In the genomic region with DNA sequence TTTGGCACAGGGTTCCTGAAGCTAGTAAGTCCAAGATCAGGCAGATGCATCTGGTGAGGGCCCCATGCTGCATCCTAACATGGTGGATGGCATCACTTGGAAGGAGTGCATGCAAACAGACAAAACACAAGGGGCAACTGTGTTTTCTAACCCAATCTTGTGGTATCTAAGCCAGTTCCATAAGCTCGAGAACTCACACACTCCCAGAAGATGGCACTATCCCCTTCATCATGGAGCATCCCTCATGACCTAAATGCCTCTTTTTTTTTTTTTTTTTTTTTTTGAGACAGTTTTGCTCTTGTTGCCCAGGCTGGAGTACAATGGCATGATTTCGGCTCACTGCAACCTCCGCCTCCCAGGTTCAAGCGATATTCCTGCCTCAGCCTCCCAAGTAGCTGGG, we compare ENCODE assay signal across 8 cellular contexts.
DNase-seq lines count a peak whose midpoint lies in the region; ATAC-seq and TF ChIP-seq lines count a peak whose summit lies in the region.
"Not testable (repeated sequence)": the region's sequence is repeated elsewhere in the genome, so short reads cannot be mapped to it uniquely, and the experiment has no call there.

No MANE protein-coding gene starts in this region.

- H3K4me2 ChIP-seq in GM23338: not testable (repeated sequence)

- TF ChIP-seq CTCF in GM23338 (conservative IDR thresholded peaks at IDR 0.05; ENCODE audit: low read depth in 2 of 2) (peak; percentile 48 to 78), adrenal gland (IDR thresholded peaks at IDR 0.05) (peak in 4 of 6 experiments; percentile 22 to 38 (median 27)), epithelial cell of proximal tubule (conservative IDR thresholded peaks at IDR 0.05; ENCODE audit: low read depth, low read length) (peak; percentile 52)

- H4K20me1 ChIP-seq in GM23338 (replicated peaks; ENCODE audit: insufficient read depth): not testable (repeated sequence)

- not testable (repeated sequence) for H3K36me3 Mint-ChIP-seq in GM23338 (ENCODE audit: low read depth)

- intact Hi-C loops in adrenal gland (cut with DNase I): not testable (repeated sequence)

- peak; percentile 88 for ATAC-seq in GM23338

- peak; percentile 8 for DNase-seq in AG08395 (ENCODE audit: low spot score)
- DNase-seq in GM23338 (ENCODE audit: low spot score): peak; percentile 66
- peak; percentile 29 for DNase-seq in NCI-H1092 treated with DMSO at 0.1 percent for 48 hours (lab: John Stamatoyannopoulos, UW)
- DNase-seq in RPMI7951 (ENCODE audit: low read depth): peak; percentile 8
- DNase-seq in adrenal gland: peak in 4 of 7 donors; percentile 26 to 34 (median 30)
- DNase-seq in epithelial cell of proximal tubule (ENCODE audit: low read depth): not testable (repeated sequence)
- DNase-seq in iPS-NIHi11 (ENCODE audit: low spot score): peak; percentile 37
- DNase-seq in skeletal muscle cell (ENCODE audit: low read depth): peak; percentile 19

- not testable (repeated sequence) for H3K4me1 ChIP-seq in GM23338 (ENCODE audit: insufficient read depth); adrenal gland (replicated peaks in 1 of 2)

- not testable (repeated sequence) for H3K4me3 ChIP-seq in GM23338; adrenal gland; epithelial cell of proximal tubule (ENCODE audit: low read depth, low read length); skeletal muscle cell (ENCODE audit: low read depth, low read length)

- H3F3A ChIP-seq in GM23338 (replicated peaks; ENCODE audit: low read depth): not testable (repeated sequence)

- H3K27ac Mint-ChIP-seq in GM23338: not testable (repeated sequence)

- not testable (repeated sequence) for H3K9me2 ChIP-seq in GM23338 (ENCODE audit: insufficient read depth)

- not testable (repeated sequence) for H3K36me3 ChIP-seq in GM23338 (ENCODE audit: insufficient read depth); adrenal gland (replicated peaks in 1 of 2)

- H3K9me3 Mint-ChIP-seq in GM23338: not testable (repeated sequence)

- H3K27ac ChIP-seq in GM23338 (ENCODE audit: low read depth); adrenal gland: not testable (repeated sequence)

- not testable (repeated sequence) for H2AFZ ChIP-seq in GM23338

- not testable (repeated sequence) for H3K79me2 ChIP-seq in GM23338 (replicated peaks; ENCODE audit: insufficient read depth)

- not testable (repeated sequence) for H3K27me3 Mint-ChIP-seq in GM23338 (ENCODE audit: insufficient read depth, low read depth, poor library complexity)

- not testable (repeated sequence) for H3K9me3 ChIP-seq in adrenal gland (replicated peaks in 1 of 3)

- TF ChIP-seq POLR2A in adrenal gland (IDR thresholded peaks at IDR 0.05): not testable (repeated sequence)

- 69 to 88% (median 81%) methylated on average over 4 of the region's 4 CpGs for WGBS in adrenal gland, 4 donors

- not testable (repeated sequence) for H3K27me3 ChIP-seq in GM23338 (ENCODE audit: insufficient read depth); adrenal gland

- not testable (repeated sequence) for H3K4me3 Mint-ChIP-seq in GM23338

- not testable (repeated sequence) for H3K4me1 Mint-ChIP-seq in GM23338
